30 cellular contexts compared by ENCODE assay signal in genomic region chr11:69807416-69807815, GRCh38. TPM values are rescaled to one million over a fixed set of nuclear protein-coding genes. Genes with fewer than 3 reads are reported as not detected.
DNase-seq lines count a peak whose midpoint lies in the region; ATAC-seq and TF ChIP-seq lines count a peak whose summit lies in the region.
"Had no signal": no experiment of that assay in that cellular context is flagged by ENCODE, and none has a peak within 500 bp of the region (broad histone marks: within the 10 kb centered on the region; RNA-seq: fewer than 3 reads in every experiment).

No MANE protein-coding gene starts in this region.

- in situ Hi-C loops in IMR-90 (cut with MboI; ENCODE audit: low sequenced_read_pairs): loop anchor here (10.0 kb wide), 1 partner anchor 103 kb away; the partner anchor contains the start of gene FGF19

- no peak overlapping the region for H3K9ac ChIP-seq in IMR-90 (ENCODE audit: low read depth, low read length)
- H3K9ac ChIP-seq in PC-3 (ENCODE audit: low read length): no peak overlapping the region
- H3K9ac ChIP-seq: BLaER1 had no signal

- H4K8ac ChIP-seq in IMR-90 (ENCODE audit: low read depth in 2 of 2, low read length in 2 of 2): no peak overlapping the region

- BruUV-seq in IMR-90 (replicated peaks; lab: Mats Ljungman, UMichigan): no TSS peak
- BruUV-seq in PC-3 (replicated peaks; lab: Mats Ljungman, UMichigan): no TSS peak

- H3K36me3 Mint-ChIP-seq in chondrocyte (ENCODE audit: low read depth): no peaks in the 10 kb centered on the region
- no peaks in the 10 kb centered on the region for H3K36me3 Mint-ChIP-seq in osteocyte (ENCODE audit: unreplicated experiment)
- H3K36me3 Mint-ChIP-seq: CD14-positive monocyte; CD4-positive, alpha-beta memory T cell; CD4-positive, CD25-positive, alpha-beta regulatory T cell; CD8-positive, alpha-beta memory T cell had no signal

- H3K27ac Mint-ChIP-seq in chondrocyte (ENCODE audit: unreplicated experiment) (peak overlapping the region; percentile 9), osteocyte (ENCODE audit: unreplicated experiment) (no peak overlapping the region)
- H3K27ac Mint-ChIP-seq: CD14-positive monocyte; CD4-positive, CD25-positive, alpha-beta regulatory T cell; CD8-positive, alpha-beta memory T cell had no signal

- DNase-seq in IMR-90 (no peak), PC-3 (peak; percentile 21), chondrocyte (ENCODE audit: low spot score) (no peak), osteoblast (ENCODE audit: insufficient read length, low spot score, missing footprints) (peak; percentile 50), T1000 (lab: John Stamatoyannopoulos, UW) (no peak), NAMALWA (ENCODE audit: low spot score) (no peak), osteocyte (ENCODE audit: extremely low spot score, unreplicated experiment) (no peak)
- DNase-seq: 8988T; ACHN; BE2C; C1 segment of cervical spinal cord; CD4-positive, alpha-beta memory T cell; CD4-positive, CD25-positive, alpha-beta regulatory T cell; CD8-positive, alpha-beta memory T cell; COR-L47; DMS 273 treated with DMSO at 0.1 percent for 48 hours; DMS153; DMS53; DMS79; DND-41; EL; GDM1 had no signal

- no peak overlapping the region for H3K23ac ChIP-seq in IMR-90 (ENCODE audit: low read depth, low read length)

- H3K27me3 ChIP-seq in IMR-90 (ENCODE audit: control insufficient read depth, insufficient read depth, low read length): peaks cover 45% of the 10 kb centered on the region
- no peaks in the 10 kb centered on the region for H3K27me3 ChIP-seq in PC-3 (ENCODE audit: low read length)
- peaks cover 20% of the 10 kb centered on the region for H3K27me3 ChIP-seq in osteoblast (ENCODE audit: insufficient read depth, low read length)
- H3K27me3 ChIP-seq: BE2C had no signal

- H3K27ac ChIP-seq in IMR-90 (ENCODE audit: insufficient read depth, low read length) (no peak overlapping the region), PC-3 (ENCODE audit: low read length) (no peak overlapping the region), osteoblast (ENCODE audit: low read depth, low read length) (no peak overlapping the region)
- H3K27ac ChIP-seq: BLaER1 had no signal

- no peak overlapping the region for H2BK120ac ChIP-seq in IMR-90 (ENCODE audit: low read depth, low read length)

- no peaks in the 10 kb centered on the region for H3K9me2 ChIP-seq in PC-3 (replicated peaks; ENCODE audit: low read length)

- H3K36me3 ChIP-seq in IMR-90 (ENCODE audit: control insufficient read depth, insufficient read depth, low read length) (no peaks in the 10 kb centered on the region), PC-3 (ENCODE audit: low read depth, low read length) (no peaks in the 10 kb centered on the region), osteoblast (ENCODE audit: insufficient read depth, low read length) (no peaks in the 10 kb centered on the region)
- H3K36me3 ChIP-seq: BE2C, BLaER1 had no signal

- H3K9me3 Mint-ChIP-seq in chondrocyte (ENCODE audit: low read depth): no peaks in the 10 kb centered on the region
- H3K9me3 Mint-ChIP-seq in osteocyte (ENCODE audit: unreplicated experiment): no peaks in the 10 kb centered on the region

- H2AK9ac ChIP-seq in IMR-90 (replicated peaks; ENCODE audit: low read depth, low read length, poor library complexity): no peak overlapping the region

- WGBS in IMR-90 (ENCODE audit: extremely low coverage in 2 of 2, insufficient read length in 1 of 2), 2 experiments: no CpG with 5 or more reads among the region's 7 CpGs

- peaks cover 19% of the 10 kb centered on the region for H3K27me3 Mint-ChIP-seq in chondrocyte (ENCODE audit: low read depth)
- peaks cover 8% of the 10 kb centered on the region for H3K27me3 Mint-ChIP-seq in osteocyte (ENCODE audit: unreplicated experiment)

- H3K4me3 Mint-ChIP-seq in chondrocyte (ENCODE audit: unreplicated experiment) (no peak overlapping the region), osteocyte (ENCODE audit: unreplicated experiment) (no peak overlapping the region)
- H3K4me3 Mint-ChIP-seq: CD14-positive monocyte; CD4-positive, alpha-beta memory T cell; CD4-positive, CD25-positive, alpha-beta regulatory T cell; CD8-positive, alpha-beta memory T cell had no signal

- H3K9me1 ChIP-seq in IMR-90 (ENCODE audit: insufficient read depth, low read length): no peaks in the 10 kb centered on the region

- ATAC-seq in IMR-90 (ENCODE audit: low read depth) (no peak), PC-3 (no peak), HG03439 (IDR thresholded peaks at IDR 0.05; ENCODE audit: unreplicated experiment) (no peak)
- ATAC-seq: GM12878 had no signal

- no peak overlapping the region for H3K4me3 ChIP-seq in IMR-90 (ENCODE audit: insufficient read depth, low read depth, low read length)
- no peak overlapping the region for H3K4me3 ChIP-seq in PC-3 (ENCODE audit: low read length)
- no peak overlapping the region for H3K4me3 ChIP-seq in osteoblast (ENCODE audit: insufficient read depth, low read length)
- H3K4me3 ChIP-seq: BLaER1, GM12878 had no signal

- CTCF ChIA-PET in IMR-90 (lab: Yijun Ruan, JAX) (no interaction called here), PC-3 (lab: Charles Lee) (no interaction called here)

- peak overlapping the region; percentile 32 for H2AFZ ChIP-seq in IMR-90 (replicated peaks; ENCODE audit: low read length, poor library complexity)
- H2AFZ ChIP-seq in PC-3 (ENCODE audit: low read length): no peak overlapping the region
- H2AFZ ChIP-seq in osteoblast (ENCODE audit: low read length): no peak overlapping the region

- H4K5ac ChIP-seq in IMR-90 (ENCODE audit: low read depth, low read length): no peak overlapping the region

- H3K4me1 ChIP-seq in IMR-90 (ENCODE audit: control insufficient read depth, insufficient read depth, low read length) (no peaks in the 10 kb centered on the region; the same call in 1 of the 2 replicates), PC-3 (ENCODE audit: insufficient read depth, low read length) (no peaks in the 10 kb centered on the region), osteoblast (ENCODE audit: insufficient read depth, low read length) (no peaks in the 10 kb centered on the region)
- H3K4me1 ChIP-seq: BLaER1 had no signal

- H3K14ac ChIP-seq in IMR-90 (replicated peaks; ENCODE audit: low read depth, low read length): no peak overlapping the region

- H2AK5ac ChIP-seq in IMR-90 (ENCODE audit: low read depth, low read length): no peak overlapping the region

- no peaks in the 10 kb centered on the region for H3F3A ChIP-seq in PC-3 (ENCODE audit: low read length, unreplicated experiment)

- POLR2A ChIA-PET in IMR-90 (lab: Charles Lee; ENCODE audit: unreplicated experiment) (no interaction called here), PC-3 (lab: Charles Lee; ENCODE audit: unreplicated experiment) (no interaction called here)

- H2BK15ac ChIP-seq in IMR-90 (ENCODE audit: low read depth, low read length): no peak overlapping the region

- no peak for TF ChIP-seq POLR2A in IMR-90 (IDR thresholded peaks at IDR 0.05; ENCODE audit: low read depth, low read length)

- H3K18ac ChIP-seq in IMR-90 (ENCODE audit: low read depth, low read length): no peak overlapping the region

- H3K79me2 ChIP-seq in PC-3 (ENCODE audit: low read length) (no peaks in the 10 kb centered on the region), osteoblast (ENCODE audit: insufficient read depth, low read length) (no peaks in the 10 kb centered on the region)

- TF ChIP-seq RAD21 in IMR-90 (IDR thresholded peaks at IDR 0.05; ENCODE audit: low read length): no peak

- no peak overlapping the region for H3K56ac ChIP-seq in IMR-90 (ENCODE audit: extremely low read depth, insufficient read depth, low read length)

- H4K20me1 ChIP-seq in IMR-90 (ENCODE audit: insufficient read depth, low read length): peaks cover 3% of the 10 kb centered on the region; the same call in 1 of the 2 replicates
- H4K20me1 ChIP-seq in PC-3 (ENCODE audit: low read length): no peaks in the 10 kb centered on the region
- H4K20me1 ChIP-seq in osteoblast (ENCODE audit: insufficient read depth, low read length): no peaks in the 10 kb centered on the region

- no peak overlapping the region for H4K91ac ChIP-seq in IMR-90 (ENCODE audit: insufficient read depth, low read depth, low read length)

- dilution Hi-C loops in IMR-90 (cut with HindIII; ENCODE audit: low sequenced_read_pairs, unreplicated experiment): no loop called here

- no peak overlapping the region for H3K4ac ChIP-seq in IMR-90 (ENCODE audit: low read depth, low read length)

- no peak for TF ChIP-seq CTCF in IMR-90 (conservative IDR thresholded peaks at IDR 0.05; ENCODE audit: low read depth, low read length)
- no peak for TF ChIP-seq CTCF in PC-3 (conservative IDR thresholded peaks at IDR 0.05; ENCODE audit: low read depth, low read length)
- no peak for TF ChIP-seq CTCF in chondrocyte (IDR thresholded peaks at IDR 0.05)
- no peak for TF ChIP-seq CTCF in osteoblast (IDR thresholded peaks at IDR 0.05; ENCODE audit: extremely low read depth, low read depth, low read length)
- no peak for TF ChIP-seq CTCF in osteocyte (IDR thresholded peaks at IDR 0.05)

- no peak overlapping the region for H2BK5ac ChIP-seq in IMR-90 (ENCODE audit: low read depth, low read length, poor library complexity, severe bottlenecking)

- intact Hi-C loops in IMR-90 (cut with micrococcal nuclease): no loop called here
- intact Hi-C loops in PC-3 (cut with micrococcal nuclease): no loop called here

- H3K9me3 ChIP-seq in IMR-90 (ENCODE audit: control insufficient read depth, insufficient read depth, low read length): peaks cover 2% of the 10 kb centered on the region; the same call in 1 of the 2 replicates
- H3K9me3 ChIP-seq in PC-3 (ENCODE audit: low read length): no peaks in the 10 kb centered on the region
- no peaks in the 10 kb centered on the region for H3K9me3 ChIP-seq in osteoblast (ENCODE audit: low read depth, low read length)
- H3K9me3 ChIP-seq: BE2C, BLaER1 had no signal

- H2BK20ac ChIP-seq in IMR-90 (ENCODE audit: low read depth, low read length): no peak overlapping the region

- no peak overlapping the region for H3K4me2 ChIP-seq in IMR-90 (ENCODE audit: low read depth, low read length)
- no peak overlapping the region for H3K4me2 ChIP-seq in PC-3 (ENCODE audit: low read length)
- no peak overlapping the region for H3K4me2 ChIP-seq in osteoblast (ENCODE audit: insufficient read depth, low read length)
- H3K4me2 ChIP-seq: BLaER1 had no signal

- H3K4me1 Mint-ChIP-seq in chondrocyte (ENCODE audit: low read depth) (peaks cover 10% of the 10 kb centered on the region), osteocyte (ENCODE audit: unreplicated experiment) (peaks cover 26% of the 10 kb centered on the region)
- H3K4me1 Mint-ChIP-seq: CD14-positive monocyte; CD4-positive, CD25-positive, alpha-beta regulatory T cell; CD8-positive, alpha-beta memory T cell had no signal

- no peaks in the 10 kb centered on the region for H3K79me1 ChIP-seq in IMR-90 (ENCODE audit: low read depth in 1 of 2, low read length in 2 of 2)

RNA-seq across cellular contexts. Expression of gene FGF3, which starts 11.8 kb away (rescaled TPM):
- total RNA-seq in IMR-90 (2012; rRNA removed): not detected in 2 replicates
- not detected in 2 replicates for polyA plus RNA-seq in IMR-90 (2012; rRNA removed)
- not detected in 2 replicates for polyA plus RNA-seq in IMR-90 (2012; cell fraction: cytosol; rRNA removed)
- not detected in 2 replicates for polyA plus RNA-seq in IMR-90 (2012; cell fraction: nucleus; rRNA removed; ENCODE audit: low replicate concordance)
- not detected in 2 replicates for total RNA-seq in PC-3 (2014; rRNA removed)
- total RNA-seq in chondrocyte: not detected in 3 replicates
- not detected in 2 replicates for total RNA-seq in osteoblast
- total RNA-seq in osteocyte: 2.3 and 2.5 TPM in 2 replicates
- total RNA-seq: A673; CD4-positive, alpha-beta memory T cell; CD4-positive, CD25-positive, alpha-beta regulatory T cell; CD8-positive, alpha-beta memory T cell; Daoy; G401; GM12878 had no signal
- polyA plus RNA-seq: AG04450; CD14-positive monocyte; CD4-positive, alpha-beta memory T cell; CD4-positive, CD25-positive, alpha-beta regulatory T cell; CD8-positive, alpha-beta memory T cell; GM12878 had no signal

RNA-seq across cellular contexts. Expression of gene FGF4, which starts 32.3 kb away (rescaled TPM):
- not detected in 2 replicates for total RNA-seq in IMR-90 (2012; rRNA removed)
- polyA plus RNA-seq in IMR-90 (2012; rRNA removed): not detected in 2 replicates
- not detected in 2 replicates for polyA plus RNA-seq in IMR-90 (2012; cell fraction: cytosol; rRNA removed)
- polyA plus RNA-seq in IMR-90 (2012; cell fraction: nucleus; rRNA removed; ENCODE audit: low replicate concordance): not detected in 2 replicates
- not detected in 2 replicates for total RNA-seq in PC-3 (2014; rRNA removed)
- not detected in 3 replicates for total RNA-seq in chondrocyte
- not detected in 2 replicates for total RNA-seq in osteoblast
- total RNA-seq in osteocyte: 0.26 and 0.40 TPM in 2 replicates
- total RNA-seq: A673; CD4-positive, alpha-beta memory T cell; CD4-positive, CD25-positive, alpha-beta regulatory T cell; CD8-positive, alpha-beta memory T cell; Daoy; G401; GM12878 had no signal
- polyA plus RNA-seq: AG04450; CD14-positive monocyte; CD4-positive, alpha-beta memory T cell; CD4-positive, CD25-positive, alpha-beta regulatory T cell; CD8-positive, alpha-beta memory T cell; GM12878 had no signal

Comparison
In these comparisons a context has a peak if more than half of its experiments do, and no peak if none do; other contexts are left out.
1. DNase-seq: peak in PC-3 (single experiment) and osteoblast (single experiment); none in IMR-90 (single experiment), chondrocyte (single experiment), T1000 (single experiment), NAMALWA (single experiment) and osteocyte (single experiment).